2 cellular contexts compared by ENCODE assay signal in genomic region chr7:12653127-12653917, GRCh38.
TF ChIP-seq lines count a peak whose summit lies in the region.

No MANE protein-coding gene starts in this region.

TF ChIP-seq in HEK293, 187 proteins besides CTCF, POLR2A, EP300 and RAD21 (continued from another document):
- TF ChIP-seq PRDM6 (tag by site-specific recombination; IDR thresholded peaks at IDR 0.05) = 0 out of 2 replicates have a peak, but pooled peaks have one; percentile 5

TF ChIP-seq in endothelial cell of umbilical vein, 7 proteins besides CTCF, POLR2A, EP300 and RAD21 (continued from another document):
- no peak for TF ChIP-seq POLR2AphosphoS5 (IDR thresholded peaks at IDR 0.05; ENCODE audit: insufficient read depth, low read depth, low read length)
- TF ChIP-seq EZH2 (IDR thresholded peaks at IDR 0.05; ENCODE audit: borderline replicate concordance, low read depth, low read length, severe bottlenecking) = no peak
- TF ChIP-seq MAX (IDR thresholded peaks at IDR 0.05; ENCODE audit: insufficient read depth, insufficient read length) = no peak
- TF ChIP-seq GATA2 (IDR thresholded peaks at IDR 0.05; ENCODE audit: insufficient read depth, insufficient read length, low read depth, low read length) = no peak
